Comparison of ENCODE assay signal across 1 cellular context in the genomic region with DNA sequence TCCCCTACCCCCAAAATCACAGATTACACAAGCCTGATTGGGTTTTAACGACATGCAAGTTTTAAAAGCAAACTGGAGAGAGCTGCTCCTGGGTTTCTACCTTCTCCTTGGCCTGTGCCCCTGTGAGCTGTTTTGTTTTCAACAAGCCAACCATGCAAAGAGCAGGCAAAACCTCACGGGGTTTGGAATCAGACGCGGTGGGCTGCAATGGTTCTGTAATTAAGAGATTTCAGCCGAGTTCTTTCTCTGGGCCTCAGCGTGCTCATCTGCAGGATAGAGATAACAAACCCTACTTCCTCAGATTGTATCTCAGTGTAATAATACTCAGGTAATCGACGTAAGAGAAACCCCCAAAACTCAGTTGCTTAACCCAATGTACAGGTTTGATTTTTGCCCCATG.
TF ChIP-seq lines count a peak whose summit lies in the region.

No MANE protein-coding gene starts in this region.

TF ChIP-seq in K562, 482 proteins besides CTCF, POLR2A, EP300 and RAD21:
- no peak for TF ChIP-seq MECOM (CRISPR knock-in tag; IDR thresholded peaks at IDR 0.05)
- TF ChIP-seq SNRNP70 (optimal IDR thresholded peaks at IDR 0.05; ENCODE audit: low read depth, low read length): no peak
- no peak for TF ChIP-seq POLR2H (tag; IDR thresholded peaks at IDR 0.05; ENCODE audit: low read depth)
- peak; percentile 49 for TF ChIP-seq TAL1 (IDR thresholded peaks at IDR 0.05)
- TF ChIP-seq, protein P1, sequence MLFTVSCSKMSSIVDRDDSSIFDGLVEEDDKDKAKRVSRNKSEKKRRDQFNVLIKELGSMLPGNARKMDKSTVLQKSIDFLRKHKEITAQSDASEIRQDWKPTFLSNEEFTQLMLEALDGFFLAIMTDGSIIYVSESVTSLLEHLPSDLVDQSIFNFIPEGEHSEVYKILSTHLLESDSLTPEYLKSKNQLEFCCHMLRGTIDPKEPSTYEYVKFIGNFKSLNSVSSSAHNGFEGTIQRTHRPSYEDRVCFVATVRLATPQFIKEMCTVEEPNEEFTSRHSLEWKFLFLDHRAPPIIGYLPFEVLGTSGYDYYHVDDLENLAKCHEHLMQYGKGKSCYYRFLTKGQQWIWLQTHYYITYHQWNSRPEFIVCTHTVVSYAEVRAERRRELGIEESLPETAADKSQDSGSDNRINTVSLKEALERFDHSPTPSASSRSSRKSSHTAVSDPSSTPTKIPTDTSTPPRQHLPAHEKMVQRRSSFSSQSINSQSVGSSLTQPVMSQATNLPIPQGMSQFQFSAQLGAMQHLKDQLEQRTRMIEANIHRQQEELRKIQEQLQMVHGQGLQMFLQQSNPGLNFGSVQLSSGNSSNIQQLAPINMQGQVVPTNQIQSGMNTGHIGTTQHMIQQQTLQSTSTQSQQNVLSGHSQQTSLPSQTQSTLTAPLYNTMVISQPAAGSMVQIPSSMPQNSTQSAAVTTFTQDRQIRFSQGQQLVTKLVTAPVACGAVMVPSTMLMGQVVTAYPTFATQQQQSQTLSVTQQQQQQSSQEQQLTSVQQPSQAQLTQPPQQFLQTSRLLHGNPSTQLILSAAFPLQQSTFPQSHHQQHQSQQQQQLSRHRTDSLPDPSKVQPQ (CRISPR knock-in tag; IDR thresholded peaks at IDR 0.05; ENCODE audit: borderline replicate concordance): no peak
- TF ChIP-seq CBFA2T3 (IDR thresholded peaks at IDR 0.05): peak; percentile 23
- TF ChIP-seq TEAD4 (IDR thresholded peaks at IDR 0.05; ENCODE audit: low read length): peak; percentile 44; the same call in 1 of the 2 replicates
- TF ChIP-seq TEAD4 (CRISPR knock-in tag; IDR thresholded peaks at IDR 0.05; ENCODE audit: borderline replicate concordance): no peak
- no peak for TF ChIP-seq KAT7 (CRISPR knock-in tag; IDR thresholded peaks at IDR 0.05; ENCODE audit: borderline replicate concordance)
- TF ChIP-seq, protein P2, sequence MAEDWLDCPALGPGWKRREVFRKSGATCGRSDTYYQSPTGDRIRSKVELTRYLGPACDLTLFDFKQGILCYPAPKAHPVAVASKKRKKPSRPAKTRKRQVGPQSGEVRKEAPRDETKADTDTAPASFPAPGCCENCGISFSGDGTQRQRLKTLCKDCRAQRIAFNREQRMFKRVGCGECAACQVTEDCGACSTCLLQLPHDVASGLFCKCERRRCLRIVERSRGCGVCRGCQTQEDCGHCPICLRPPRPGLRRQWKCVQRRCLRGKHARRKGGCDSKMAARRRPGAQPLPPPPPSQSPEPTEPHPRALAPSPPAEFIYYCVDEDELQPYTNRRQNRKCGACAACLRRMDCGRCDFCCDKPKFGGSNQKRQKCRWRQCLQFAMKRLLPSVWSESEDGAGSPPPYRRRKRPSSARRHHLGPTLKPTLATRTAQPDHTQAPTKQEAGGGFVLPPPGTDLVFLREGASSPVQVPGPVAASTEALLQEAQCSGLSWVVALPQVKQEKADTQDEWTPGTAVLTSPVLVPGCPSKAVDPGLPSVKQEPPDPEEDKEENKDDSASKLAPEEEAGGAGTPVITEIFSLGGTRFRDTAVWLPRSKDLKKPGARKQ (CRISPR knock-in tag; IDR thresholded peaks at IDR 0.05): no peak
- TF ChIP-seq LCOR (CRISPR knock-in tag; IDR thresholded peaks at IDR 0.05): no peak
- TF ChIP-seq RHOXF2B (CRISPR knock-in tag; conservative IDR thresholded peaks at IDR 0.05): no peak
- TF ChIP-seq HNRNPL (IDR thresholded peaks at IDR 0.05; ENCODE audit: low read depth, low read length): no peak
- no peak for TF ChIP-seq FOXK2 (conservative IDR thresholded peaks at IDR 0.05 in 1 of 2, IDR thresholded peaks at IDR 0.05 in 1 of 2; ENCODE audit: low read depth in 2 of 2)
- TF ChIP-seq TBL1XR1 (IDR thresholded peaks at IDR 0.05; ENCODE audit: low read length in 2 of 2): no peak
